Comparison of ENCODE assay signal across 11 cellular contexts in the genomic region with DNA sequence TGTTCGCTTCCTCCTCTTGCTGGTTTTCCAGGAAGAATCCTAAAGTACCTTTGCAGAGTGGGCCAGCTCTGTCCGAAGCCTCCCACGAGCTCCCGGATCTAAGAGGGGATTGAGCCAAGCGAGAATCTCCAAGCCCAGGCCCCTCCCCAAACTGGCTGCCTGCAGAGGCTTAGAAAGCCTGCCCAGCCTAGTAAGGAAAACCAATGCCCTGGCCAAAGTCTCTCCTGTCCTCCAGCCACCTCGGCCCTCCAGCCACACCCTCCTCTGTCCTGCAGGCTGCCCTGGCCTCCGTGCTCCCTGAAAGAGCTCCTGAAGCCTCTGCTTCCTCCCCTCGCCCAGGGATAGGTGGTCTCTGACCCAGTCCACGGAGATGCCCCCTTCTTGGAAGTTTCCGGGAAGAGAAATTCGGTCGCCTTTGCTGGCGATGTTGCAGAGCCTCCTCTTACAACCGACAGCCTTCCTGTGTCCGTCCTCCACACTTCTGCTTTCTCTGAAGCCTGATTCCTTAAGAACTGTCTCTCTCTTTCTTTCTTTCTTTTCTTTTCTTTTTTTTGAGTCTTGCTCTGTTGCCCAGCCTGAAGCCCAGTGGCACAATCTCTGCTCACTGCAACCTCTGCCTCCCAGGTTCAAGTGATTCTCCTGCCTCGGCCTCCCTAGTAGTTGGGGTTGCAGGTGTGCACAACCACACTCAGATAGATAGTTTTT. TPM values are rescaled to one million over a fixed set of nuclear protein-coding genes. Genes with fewer than 3 reads are reported as not detected.
DNase-seq lines count a peak whose midpoint lies in the region; ATAC-seq and TF ChIP-seq lines count a peak whose summit lies in the region.
"Had no signal": no experiment of that assay in that cellular context is flagged by ENCODE, and none has a peak within 500 bp of the region (broad histone marks: within the 10 kb centered on the region; RNA-seq: fewer than 3 reads in every experiment).

No MANE protein-coding gene starts in this region.

- H3K27ac Mint-ChIP-seq in central memory CD8-positive, alpha-beta T cell (ENCODE audit: low read depth) = peak overlapping the region; percentile 83

- H3K9ac ChIP-seq in BLaER1 treated with 17β-estradiol and CSF1 and Interleukin-3, amounts not matched to agents 10 nM and 100 nM = 0 out of 22 replicates have a peak overlapping the region, but pooled peaks of 1 of the 11 experiments have one; percentile 3
- no peak overlapping the region for H3K9ac ChIP-seq in muscle layer of colon (ENCODE audit: low read length)
- H3K9ac ChIP-seq: KMS-11 had no signal

- H3K4me3 ChIP-seq in BLaER1 treated with 17β-estradiol and CSF1 and Interleukin-3, amounts not matched to agents 10 nM and 100 nM = no peak overlapping the region
- no peak overlapping the region for H3K4me3 ChIP-seq in HL-60 (replicated peaks; ENCODE audit: insufficient read depth, low read length)
- no peak overlapping the region for H3K4me3 ChIP-seq in muscle layer of colon (ENCODE audit: low read depth in 1 of 2, low read length in 2 of 2)

- no peak for TF ChIP-seq CTCF in HL-60 (IDR thresholded peaks at IDR 0.05; ENCODE audit: insufficient read depth, low read length)

- H3K4me2 ChIP-seq in BLaER1 treated with 17β-estradiol and CSF1 and Interleukin-3, amounts not matched to agents 10 nM and 100 nM = peak overlapping the region in 8 of 11 experiments; percentile 12 to 89 (median 75); a peak in 14 of 22 replicates
- H3K4me2 ChIP-seq: KMS-11 had no signal

- H3K9me3 ChIP-seq in BLaER1 treated with 17β-estradiol and CSF1 and Interleukin-3, amounts not matched to agents 10 nM and 100 nM (replicated peaks in 1 of 11) = no peaks in the 10 kb centered on the region
- H3K9me3 ChIP-seq in muscle layer of colon (ENCODE audit: low read length) = no peaks in the 10 kb centered on the region

- ATAC-seq in central memory CD8-positive, alpha-beta T cell (replicated peaks; ENCODE audit: extremely low read depth, poor library complexity, severe bottlenecking) = no peak

- no peaks in the 10 kb centered on the region for H3K27me3 Mint-ChIP-seq in central memory CD8-positive, alpha-beta T cell

- H3K27me3 ChIP-seq in BLaER1 treated with 17β-estradiol and CSF1 and Interleukin-3, amounts not matched to agents 10 nM and 100 nM = no peaks in the 10 kb centered on the region
- H3K27me3 ChIP-seq in HL-60 (ENCODE audit: insufficient read depth, poor library complexity, severe bottlenecking) (no peaks in the 10 kb centered on the region), muscle layer of colon (ENCODE audit: control insufficient read depth in 1 of 2, insufficient read depth in 2 of 2, low read length in 2 of 2) (no peaks in the 10 kb centered on the region)

- peak overlapping the region in 1 of 11 experiments; percentile 81; a peak in 1 of 22 replicates for H3K27ac ChIP-seq in BLaER1 treated with 17β-estradiol and CSF1 and Interleukin-3, amounts not matched to agents 10 nM and 100 nM
- peak overlapping the region; percentile 61 for H3K27ac ChIP-seq in HL-60 (replicated peaks)
- H3K27ac ChIP-seq in muscle layer of colon (ENCODE audit: low read depth, low read length) = peak overlapping the region; percentile 64

- H3K4me1 ChIP-seq in BLaER1 treated with 17β-estradiol and CSF1 and Interleukin-3, amounts not matched to agents 10 nM and 100 nM = peaks cover 53 to 83% (median 59%) of the 10 kb centered on the region in 10 experiments
- H3K4me1 ChIP-seq in muscle layer of colon (ENCODE audit: insufficient read depth, low read length) = peaks cover 41% of the 10 kb centered on the region

- peak in 1 of 2 experiments; percentile 41 for DNase-seq in HL-60 (ENCODE audit: low read depth in 1 of 2, low spot score in 1 of 2)
- DNase-seq in central memory CD8-positive, alpha-beta T cell (ENCODE audit: low spot score in 2 of 2) = no peak
- no peak for DNase-seq in germinal center (ENCODE audit: low spot score)
- DNase-seq in mucosa of gallbladder (ENCODE audit: low spot score) = no peak
- DNase-seq in NCI-H187 (lab: John Stamatoyannopoulos, UW) = no peak
- DNase-seq in NCI-H1092 (lab: John Stamatoyannopoulos, UW) = no peak
- DNase-seq: activated naive CD4-positive, alpha-beta T cell treated with anti-CD3 and anti-CD28 coated beads, Interleukin-2, amount 50 U/mL, for 16 hours; NCI-H510A had no signal

- peaks cover 8% of the 10 kb centered on the region for H3K36me3 Mint-ChIP-seq in central memory CD8-positive, alpha-beta T cell (ENCODE audit: insufficient read depth)

- H3K4me3 Mint-ChIP-seq in central memory CD8-positive, alpha-beta T cell = peak overlapping the region; percentile 12

- H3K4me1 Mint-ChIP-seq in central memory CD8-positive, alpha-beta T cell = peaks cover 29% of the 10 kb centered on the region

- H3K36me3 ChIP-seq in BLaER1 treated with 17β-estradiol and CSF1 and Interleukin-3, amounts not matched to agents 10 nM and 100 nM = no peaks in the 10 kb centered on the region
- no peaks in the 10 kb centered on the region for H3K36me3 ChIP-seq in muscle layer of colon (ENCODE audit: insufficient read depth, low read length)

- no peaks in the 10 kb centered on the region for H3K9me3 Mint-ChIP-seq in central memory CD8-positive, alpha-beta T cell

- no peaks in the 10 kb centered on the region for H4K20me1 ChIP-seq in BLaER1 treated with 17β-estradiol and CSF1 and Interleukin-3, amounts not matched to agents 10 nM and 100 nM

RNA-seq across cellular contexts. Expression of a gene that starts 54.9 kb away (rescaled TPM):
- 134 TPM for total RNA-seq in mucosa of gallbladder
